1 cellular context compared by ENCODE assay signal in the genomic region with DNA sequence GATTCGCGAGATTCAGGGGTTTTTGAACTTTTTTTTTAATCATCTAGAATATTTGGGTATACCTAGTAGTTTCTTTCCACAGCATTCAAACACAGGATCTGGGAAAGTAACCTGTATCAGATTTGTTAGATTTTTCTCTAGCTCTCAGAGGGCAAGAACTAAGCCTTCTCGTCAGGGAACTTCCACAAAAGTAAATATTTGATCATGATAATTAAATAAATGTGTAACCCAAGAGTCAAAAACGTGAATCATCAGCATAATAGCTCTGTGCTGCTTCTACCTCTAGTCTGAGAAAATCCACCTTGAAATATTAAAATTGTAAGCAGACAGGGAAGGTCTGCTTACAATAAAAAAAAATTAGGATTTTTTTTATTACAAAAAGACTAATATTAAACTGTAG.
TF ChIP-seq lines count a peak whose summit lies in the region.

No MANE protein-coding gene starts in this region.

TF ChIP-seq in SK-N-SH, 30 proteins besides CTCF, POLR2A, EP300 and RAD21 (continued from another document):
- TF ChIP-seq, protein P1, sequence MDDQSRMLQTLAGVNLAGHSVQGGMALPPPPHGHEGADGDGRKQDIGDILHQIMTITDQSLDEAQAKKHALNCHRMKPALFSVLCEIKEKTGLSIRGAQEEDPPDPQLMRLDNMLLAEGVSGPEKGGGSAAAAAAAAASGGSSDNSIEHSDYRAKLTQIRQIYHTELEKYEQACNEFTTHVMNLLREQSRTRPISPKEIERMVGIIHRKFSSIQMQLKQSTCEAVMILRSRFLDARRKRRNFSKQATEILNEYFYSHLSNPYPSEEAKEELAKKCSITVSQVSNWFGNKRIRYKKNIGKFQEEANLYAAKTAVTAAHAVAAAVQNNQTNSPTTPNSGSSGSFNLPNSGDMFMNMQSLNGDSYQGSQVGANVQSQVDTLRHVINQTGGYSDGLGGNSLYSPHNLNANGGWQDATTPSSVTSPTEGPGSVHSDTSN (IDR thresholded peaks at IDR 0.05): 0 out of 2 replicates have a peak, but pooled peaks have one; percentile 9
